In the genomic region with DNA sequence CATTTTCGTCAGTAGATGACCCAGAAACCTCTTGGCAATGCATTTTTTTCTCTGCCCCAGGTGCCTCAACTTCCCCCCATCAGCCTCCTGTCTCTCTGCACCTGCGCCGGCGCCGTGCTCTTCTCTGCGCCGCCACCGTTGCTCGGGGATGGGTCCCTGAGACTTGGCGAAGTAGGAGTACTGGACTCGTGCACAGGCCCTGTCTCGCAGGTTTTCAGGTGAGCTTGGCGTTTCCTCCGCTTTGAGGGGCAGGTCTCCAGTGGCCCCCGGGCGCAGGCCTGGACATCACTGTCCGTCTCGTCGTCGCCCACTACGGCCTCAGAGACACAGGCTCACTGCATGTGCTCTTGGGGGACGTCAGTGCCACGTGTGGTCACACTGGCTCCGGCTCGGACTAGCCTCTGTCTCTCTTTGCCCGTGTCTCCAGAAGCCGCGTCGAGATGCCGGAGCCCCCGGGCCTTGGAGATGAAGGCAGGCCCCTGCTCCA, we compare ENCODE assay signal across 8 cellular contexts.
DNase-seq lines count a peak whose midpoint lies in the region; ATAC-seq and TF ChIP-seq lines count a peak whose summit lies in the region.
"Not testable (repeated sequence)": the region's sequence is repeated elsewhere in the genome, so short reads cannot be mapped to it uniquely, and the experiment has no call there.

No MANE protein-coding gene starts in this region.

- not testable (repeated sequence) for H3K4me1 Mint-ChIP-seq in activated T-helper 2 cell treated with anti-CD3 and anti-CD28 coated beads, Interferon-gamma antibody, Interleukin-2, Interleukin-4, amounts not matched to agents 10 μg/mL and 5 μg/mL and 100 μg/mL, durations not matched to agents 14 hours and 24 hours and 36 hours (ENCODE audit: low read depth); neural progenitor cell
- peaks cover 4 to 10% of the 10 kb centered on the region in 2 donors for H3K4me1 Mint-ChIP-seq in stimulated activated naive B cell treated with anti-CD40 and anti-IgM and Interleukin-4, amounts not matched to agents 10 μg/mL and 1 μg/mL and 100 μg/mL, for 72 hours

- H2AFZ ChIP-seq in SK-N-SH (ENCODE audit: low read depth); neural progenitor cell (replicated peaks): not testable (repeated sequence)

- TF ChIP-seq CTCF in AG10803 (conservative IDR thresholded peaks at IDR 0.05; ENCODE audit: low read length); SK-N-SH (IDR thresholded peaks at IDR 0.05); coronary artery (IDR thresholded peaks at IDR 0.05); left ventricle myocardium inferior (IDR thresholded peaks at IDR 0.05; ENCODE audit: borderline replicate concordance); neural progenitor cell (IDR thresholded peaks at IDR 0.05): not testable (repeated sequence)

- not testable (repeated sequence) for H4K20me1 ChIP-seq in SK-N-SH (ENCODE audit: insufficient read depth); neural progenitor cell (ENCODE audit: low read depth)

- not testable (repeated sequence) for H3K36me3 ChIP-seq in SK-N-SH (replicated peaks in 1 of 2; ENCODE audit: control insufficient read depth in 1 of 2, insufficient read depth in 2 of 2, low read length in 1 of 2); left ventricle myocardium inferior; neural progenitor cell

- not testable (repeated sequence) for H3K4me1 ChIP-seq in SK-N-SH (ENCODE audit: control insufficient read depth in 1 of 2, insufficient read depth in 2 of 2, low read depth in 1 of 2, low read length in 1 of 2); left ventricle myocardium inferior; neural progenitor cell

- not testable (repeated sequence) for H3K36me3 Mint-ChIP-seq in activated T-helper 2 cell treated with anti-CD3 and anti-CD28 coated beads, Interferon-gamma antibody, Interleukin-2, Interleukin-4, amounts not matched to agents 10 μg/mL and 5 μg/mL and 100 μg/mL, durations not matched to agents 14 hours and 24 hours and 36 hours (ENCODE audit: low read depth); neural progenitor cell; stimulated activated naive B cell treated with anti-CD40 and anti-IgM and Interleukin-4, amounts not matched to agents 10 μg/mL and 1 μg/mL and 100 μg/mL, for 72 hours

- H3F3A ChIP-seq in SK-N-SH (replicated peaks; ENCODE audit: insufficient read depth); neural progenitor cell (ENCODE audit: low read depth): not testable (repeated sequence)

- not testable (repeated sequence) for ATAC-seq in stimulated activated naive B cell treated with anti-CD40 and anti-IgM and Interleukin-4, amounts not matched to agents 10 μg/mL and 1 μg/mL and 100 μg/mL, for 72 hours (replicated peaks)

- H3K27ac ChIP-seq in SK-N-SH (ENCODE audit: low read depth in 2 of 2, low read length in 1 of 2); neural progenitor cell: not testable (repeated sequence)
- peak overlapping the region; percentile 78 to 86 for H3K27ac ChIP-seq in coronary artery
- peak overlapping the region; percentile 85 for H3K27ac ChIP-seq in left ventricle myocardium inferior (replicated peaks)

- not testable (repeated sequence) for TF ChIP-seq RAD21 in SK-N-SH (IDR thresholded peaks at IDR 0.05; ENCODE audit: low read length)

- H3K27me3 ChIP-seq in SK-N-SH (ENCODE audit: insufficient read depth); left ventricle myocardium inferior (ENCODE audit: low read depth); neural progenitor cell: not testable (repeated sequence)

- not testable (repeated sequence) for H3K79me2 ChIP-seq in SK-N-SH (ENCODE audit: insufficient read depth); neural progenitor cell (ENCODE audit: low read depth)

- peak overlapping the region; percentile 28; the same call in 1 of the 2 replicates for H3K4me2 ChIP-seq in SK-N-SH
- H3K4me2 ChIP-seq in neural progenitor cell = not testable (repeated sequence)

- DNase-seq in AG10803 (ENCODE audit: low read depth); HEK293T (ENCODE audit: extremely low spot score); SK-N-SH; activated T-helper 2 cell treated with anti-CD3 and anti-CD28 coated beads, Interferon-gamma antibody, Interleukin-2, Interleukin-4, amounts not matched to agents 10 μg/mL and 5 μg/mL and 100 μg/mL, durations not matched to agents 14 hours and 24 hours and 36 hours (ENCODE audit: low spot score); left ventricle myocardium inferior; neural progenitor cell (ENCODE audit: low spot score): not testable (repeated sequence)
- DNase-seq in coronary artery (ENCODE audit: low spot score) = peak; percentile 9
- DNase-seq in stimulated activated naive B cell treated with anti-CD40 and anti-IgM and Interleukin-4, amounts not matched to agents 10 μg/mL and 1 μg/mL and 100 μg/mL, for 72 hours = peak; percentile 17

- H3K9ac ChIP-seq in SK-N-SH, neural progenitor cell: not testable (repeated sequence)

- H3K27me3 Mint-ChIP-seq in activated T-helper 2 cell treated with anti-CD3 and anti-CD28 coated beads, Interferon-gamma antibody, Interleukin-2, Interleukin-4, amounts not matched to agents 10 μg/mL and 5 μg/mL and 100 μg/mL, durations not matched to agents 14 hours and 24 hours and 36 hours (ENCODE audit: low read depth); neural progenitor cell (ENCODE audit: insufficient read depth, low read depth); stimulated activated naive B cell treated with anti-CD40 and anti-IgM and Interleukin-4, amounts not matched to agents 10 μg/mL and 1 μg/mL and 100 μg/mL, for 72 hours: not testable (repeated sequence)

- H3K9me3 ChIP-seq in SK-N-SH; left ventricle myocardium inferior (replicated peaks); neural progenitor cell (ENCODE audit: low read depth): not testable (repeated sequence)

- POLR2A ChIA-PET in HEK293T (lab: Yijun Ruan, JAX); SK-N-SH (lab: Yijun Ruan, JAX): not testable (repeated sequence)

- WGBS in SK-N-SH (ENCODE audit: low lambda C conversion rate) = 87% methylated on average over 11 of the region's 31 CpGs

- not testable (repeated sequence) for TF ChIP-seq EP300 in SK-N-SH (IDR thresholded peaks at IDR 0.05; ENCODE audit: borderline replicate concordance in 1 of 2, low read depth in 1 of 2, low read length in 1 of 2)

- H3K9me2 ChIP-seq in SK-N-SH = not testable (repeated sequence)

- H3K27ac Mint-ChIP-seq in activated T-helper 2 cell treated with anti-CD3 and anti-CD28 coated beads, Interferon-gamma antibody, Interleukin-2, Interleukin-4, amounts not matched to agents 10 μg/mL and 5 μg/mL and 100 μg/mL, durations not matched to agents 14 hours and 24 hours and 36 hours = peak overlapping the region; percentile 81
- not testable (repeated sequence) for H3K27ac Mint-ChIP-seq in neural progenitor cell; stimulated activated naive B cell treated with anti-CD40 and anti-IgM and Interleukin-4, amounts not matched to agents 10 μg/mL and 1 μg/mL and 100 μg/mL, for 72 hours

- peak overlapping the region; percentile 100 for H3K4me3 Mint-ChIP-seq in activated T-helper 2 cell treated with anti-CD3 and anti-CD28 coated beads, Interferon-gamma antibody, Interleukin-2, Interleukin-4, amounts not matched to agents 10 μg/mL and 5 μg/mL and 100 μg/mL, durations not matched to agents 14 hours and 24 hours and 36 hours (ENCODE audit: low read depth)
- peak overlapping the region; percentile 90 for H3K4me3 Mint-ChIP-seq in neural progenitor cell
- H3K4me3 Mint-ChIP-seq in stimulated activated naive B cell treated with anti-CD40 and anti-IgM and Interleukin-4, amounts not matched to agents 10 μg/mL and 1 μg/mL and 100 μg/mL, for 72 hours = peak overlapping the region; percentile 79 to 87

- not testable (repeated sequence) for H3K9me3 Mint-ChIP-seq in activated T-helper 2 cell treated with anti-CD3 and anti-CD28 coated beads, Interferon-gamma antibody, Interleukin-2, Interleukin-4, amounts not matched to agents 10 μg/mL and 5 μg/mL and 100 μg/mL, durations not matched to agents 14 hours and 24 hours and 36 hours; neural progenitor cell; stimulated activated naive B cell treated with anti-CD40 and anti-IgM and Interleukin-4, amounts not matched to agents 10 μg/mL and 1 μg/mL and 100 μg/mL, for 72 hours

- intact Hi-C loops in activated T-helper 2 cell treated with anti-CD3 and anti-CD28 coated beads, Interferon-gamma antibody, Interleukin-2, Interleukin-4, amounts not matched to agents 10 μg/mL and 5 μg/mL and 100 μg/mL, durations not matched to agents 14 hours and 24 hours and 36 hours (cut with micrococcal nuclease); left ventricle myocardium inferior (cut with micrococcal nuclease): not testable (repeated sequence)

- CTCF ChIA-PET in HEK293T (lab: Yijun Ruan, JAX); SK-N-SH (lab: Yijun Ruan, JAX): not testable (repeated sequence)

- H3K4me3 ChIP-seq in AG10803 (ENCODE audit: low read length) (peak overlapping the region; percentile 72), coronary artery (peak overlapping the region; percentile 76), left ventricle myocardium inferior (peak overlapping the region; percentile 76)
- H3K4me3 ChIP-seq in SK-N-SH (ENCODE audit: low read depth in 2 of 2, low read length in 1 of 2); neural progenitor cell: not testable (repeated sequence)

TF ChIP-seq in HEK293T, 16 proteins besides CTCF, POLR2A, EP300 and RAD21:
- peak; percentile 50 for TF ChIP-seq L3MBTL2 (conservative IDR thresholded peaks at IDR 0.05)
